9 cellular contexts compared by ENCODE assay signal in the genomic region with DNA sequence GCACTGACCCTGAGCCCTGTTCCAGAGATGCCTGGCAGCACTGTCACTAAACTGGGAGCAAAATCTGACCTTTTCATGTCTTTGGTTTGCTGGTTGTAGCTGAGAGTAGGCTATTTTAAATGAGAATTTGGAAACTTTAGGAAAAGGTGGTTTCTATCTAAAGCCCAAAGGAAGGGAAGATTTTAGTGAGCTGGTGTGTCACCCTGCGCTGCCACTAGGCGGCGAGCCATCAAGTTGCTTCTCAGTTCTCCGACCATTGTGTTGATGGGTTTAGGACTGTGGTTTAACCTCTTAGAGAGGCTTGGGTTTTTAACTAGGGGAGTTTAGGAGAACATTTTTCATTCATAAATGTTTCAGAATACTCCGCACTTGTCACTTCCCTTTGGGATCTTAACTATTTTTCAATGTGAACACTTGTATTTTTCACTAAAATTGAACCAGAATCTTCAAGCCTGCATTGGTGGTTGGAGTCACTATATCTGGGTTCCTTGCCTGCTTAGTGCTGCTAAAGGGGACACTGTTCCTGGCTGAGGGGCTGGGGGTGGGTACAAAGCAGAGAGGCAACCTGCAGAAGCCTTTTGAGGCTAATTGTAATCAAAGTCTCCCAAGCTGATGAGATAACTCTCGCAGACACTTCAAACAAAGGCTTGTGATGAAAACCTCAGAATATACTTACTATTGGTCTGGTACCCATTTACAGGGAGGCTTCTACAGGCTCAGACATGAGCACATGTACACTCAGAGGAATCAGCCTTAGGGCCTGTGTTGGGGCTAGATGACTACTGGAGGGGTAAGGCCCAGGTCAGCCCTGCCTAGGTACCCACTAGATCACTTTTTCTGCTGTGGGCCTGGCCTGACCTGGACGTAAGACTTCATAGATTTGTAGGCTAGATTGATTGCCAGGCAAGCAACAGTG. TPM values are rescaled to one million over a fixed set of nuclear protein-coding genes. Genes with fewer than 3 reads are reported as not detected.
A peak's percentile ranks its signal among the peaks of the same experiment; 100 is the strongest.
DNase-seq lines count a peak whose midpoint lies in the region; ATAC-seq and TF ChIP-seq lines count a peak whose summit lies in the region.
"Had no signal": no experiment of that assay in that cellular context is flagged by ENCODE, and none has a peak within 500 bp of the region (broad histone marks: within the 10 kb centered on the region; RNA-seq: fewer than 3 reads in every experiment).

No MANE protein-coding gene starts in this region.

- H3K36me3 ChIP-seq in CD8-positive, alpha-beta T cell (ENCODE audit: insufficient read depth, low read length): peaks cover 10% of the 10 kb centered on the region
- H3K36me3 ChIP-seq in HUES48 (ENCODE audit: control insufficient read depth, insufficient read depth, low read length): peaks cover 80% of the 10 kb centered on the region
- H3K36me3 ChIP-seq in lung (ENCODE audit: control insufficient read depth in 2 of 2, insufficient read depth in 2 of 2, low read length in 2 of 2): peaks cover 14 to 16% of the 10 kb centered on the region in 2 donors

- H3K4me3 ChIP-seq in CD8-positive, alpha-beta T cell (ENCODE audit: low read depth, low read length): no peak overlapping the region
- H3K4me3 ChIP-seq in HUES48 (ENCODE audit: low read depth, low read length) (0 out of 2 replicates have a peak overlapping the region, but pooled peaks have one; percentile 3), lung (no peak overlapping the region)

- H3K9me3 ChIP-seq in CD8-positive, alpha-beta T cell (ENCODE audit: low read length): no peaks in the 10 kb centered on the region
- H3K9me3 ChIP-seq in HUES48 (ENCODE audit: control insufficient read depth, insufficient read depth, low read length): no peaks in the 10 kb centered on the region
- H3K9me3 ChIP-seq in lung (ENCODE audit: control insufficient read depth in 2 of 2, insufficient read depth in 1 of 2, low read length in 1 of 2): no peaks in the 10 kb centered on the region

- intact Hi-C loops in CD8-positive, alpha-beta T cell (cut with DNase I, micrococcal nuclease): no loop called here

- H3K4me1 Mint-ChIP-seq in CD8-positive, alpha-beta T cell (ENCODE audit: low read depth): peaks cover 54% of the 10 kb centered on the region

- peaks cover 83% of the 10 kb centered on the region for H3K36me3 Mint-ChIP-seq in CD8-positive, alpha-beta T cell

- no peak overlapping the region for H3K27ac ChIP-seq in CD8-positive, alpha-beta T cell (ENCODE audit: low read depth, low read length)
- H3K27ac ChIP-seq in HUES48 (ENCODE audit: low read depth, low read length) (peak overlapping the region; percentile 43), lung (ENCODE audit: low read depth in 1 of 2, low read length in 1 of 2) (no peak overlapping the region)

- H3K27ac Mint-ChIP-seq in CD8-positive, alpha-beta T cell: no peak overlapping the region
- H3K27ac Mint-ChIP-seq: immature natural killer cell had no signal

- no peaks in the 10 kb centered on the region for H3K27me3 Mint-ChIP-seq in CD8-positive, alpha-beta T cell (ENCODE audit: low read depth)

- peaks cover 11% of the 10 kb centered on the region for H3K4me1 ChIP-seq in CD8-positive, alpha-beta T cell (ENCODE audit: insufficient read depth, low read length)
- H3K4me1 ChIP-seq in HUES48 (ENCODE audit: control insufficient read depth, insufficient read depth, low read length) (peaks cover 32% of the 10 kb centered on the region), lung (ENCODE audit: control insufficient read depth in 2 of 2, insufficient read depth in 2 of 2, low read length in 2 of 2) (peaks cover 8 to 10% of the 10 kb centered on the region in 2 donors)

- CTCF ChIA-PET in CD8-positive, alpha-beta T cell (lab: Charles Lee): interaction anchor here (0.7 to 2.0 kb wide), 8 partner anchors 9 to 49 kb away, joined by 3 to 6 read pairs (median 4); a partner anchor contains a TSS

- WGBS in lung, 2 donors: 72 to 73% methylated on average over 7 of the region's 7 CpGs

- POLR2A ChIA-PET in CD8-positive, alpha-beta T cell (lab: Charles Lee): interaction anchor here (0.8 to 1.4 kb wide), 2 partner anchors 9 to 17 kb away, joined by 3 to 4 read pairs; a partner anchor contains a TSS

- H3K9me3 Mint-ChIP-seq in CD8-positive, alpha-beta T cell: no peaks in the 10 kb centered on the region
- H3K9me3 Mint-ChIP-seq: immature natural killer cell had no signal

- H3K4me3 Mint-ChIP-seq in CD8-positive, alpha-beta T cell: no peak overlapping the region
- H3K4me3 Mint-ChIP-seq: immature natural killer cell had no signal

- no peaks in the 10 kb centered on the region for H3K27me3 ChIP-seq in CD8-positive, alpha-beta T cell (ENCODE audit: insufficient read depth, low read length)
- H3K27me3 ChIP-seq in HUES48 (ENCODE audit: control insufficient read depth, insufficient read depth, low read length) (no peaks in the 10 kb centered on the region), lung (ENCODE audit: control insufficient read depth, insufficient read depth) (no peaks in the 10 kb centered on the region)

- H3K9ac ChIP-seq in HUES48 (ENCODE audit: low read depth, low read length): no peak overlapping the region

- peak; percentile 62 for ATAC-seq in CD8-positive, alpha-beta T cell
- ATAC-seq in lung (ENCODE audit: insufficient read depth, low FRiP score) (no peak), HG03520 (IDR thresholded peaks at IDR 0.05; ENCODE audit: unreplicated experiment) (no peak), HG03159 (IDR thresholded peaks at IDR 0.05; ENCODE audit: unreplicated experiment) (no peak)

- TF ChIP-seq CTCF in CD8-positive, alpha-beta T cell (IDR thresholded peaks at IDR 0.05): peak; percentile 76
- TF ChIP-seq CTCF in lung (IDR thresholded peaks at IDR 0.05; ENCODE audit: control extremely low read depth, extremely low read depth): peak; percentile 39

- DNase-seq in CD8-positive, alpha-beta T cell: no peak
- peak; percentile 39 for DNase-seq in astrocyte of the hippocampus (ENCODE audit: low read depth, low spot score)
- no peak for DNase-seq in lung (ENCODE audit: low spot score)
- no peak for DNase-seq in central memory CD4-positive, alpha-beta T cell
- no peak for DNase-seq in cerebellar nuclear complex (lab: John Stamatoyannopoulos, UW)

RNA-seq across cellular contexts. Expression of a gene that starts 16.8 kb away (rescaled TPM):
- 10 to 100 TPM; 35.2 to 39.3 TPM for total RNA-seq in CD8-positive, alpha-beta T cell
- 10 to 100 TPM; 37.4 to 52.3 TPM for total RNA-seq in lung
- 10 to 100 TPM; 40.8 to 67.2 TPM for polyA plus RNA-seq in lung

RNA-seq across cellular contexts. Expression of a gene that starts 16.8 kb away (rescaled TPM):
- 10 to 100 TPM; 42.2 to 42.4 TPM for total RNA-seq in CD8-positive, alpha-beta T cell
- total RNA-seq in lung: 10 to 100 TPM; 93.9 to 96.2 TPM
- polyA plus RNA-seq in lung: 10 to 100 TPM; 49.8 to 62.0 TPM

RNA-seq across cellular contexts. Expression of a gene that starts 33.3 kb away (rescaled TPM):
- under 1 TPM in 1 of 2 experiments, not detected in 1; 0.38 TPM for total RNA-seq in CD8-positive, alpha-beta T cell
- total RNA-seq in lung: 100 to 1,000 TPM in 1 of 2 donors, 10 to 100 TPM in 1; 52.3 to 128 TPM
- 100 to 1,000 TPM in 1 of 2 donors, 10 to 100 TPM in 1; 33.1 to 167 TPM for polyA plus RNA-seq in lung

Comparison
In these comparisons a context has a peak if more than half of its experiments do, and no peak if none do; other contexts are left out.
1. RNA of a gene that starts 33.3 kb away (total RNA-seq): 52.3 to 128 TPM in lung; 0.38 TPM in CD8-positive, alpha-beta T cell; every median in the first group is over 10 times any median in the second.